8 cellular contexts compared by ENCODE assay signal in the genomic region with DNA sequence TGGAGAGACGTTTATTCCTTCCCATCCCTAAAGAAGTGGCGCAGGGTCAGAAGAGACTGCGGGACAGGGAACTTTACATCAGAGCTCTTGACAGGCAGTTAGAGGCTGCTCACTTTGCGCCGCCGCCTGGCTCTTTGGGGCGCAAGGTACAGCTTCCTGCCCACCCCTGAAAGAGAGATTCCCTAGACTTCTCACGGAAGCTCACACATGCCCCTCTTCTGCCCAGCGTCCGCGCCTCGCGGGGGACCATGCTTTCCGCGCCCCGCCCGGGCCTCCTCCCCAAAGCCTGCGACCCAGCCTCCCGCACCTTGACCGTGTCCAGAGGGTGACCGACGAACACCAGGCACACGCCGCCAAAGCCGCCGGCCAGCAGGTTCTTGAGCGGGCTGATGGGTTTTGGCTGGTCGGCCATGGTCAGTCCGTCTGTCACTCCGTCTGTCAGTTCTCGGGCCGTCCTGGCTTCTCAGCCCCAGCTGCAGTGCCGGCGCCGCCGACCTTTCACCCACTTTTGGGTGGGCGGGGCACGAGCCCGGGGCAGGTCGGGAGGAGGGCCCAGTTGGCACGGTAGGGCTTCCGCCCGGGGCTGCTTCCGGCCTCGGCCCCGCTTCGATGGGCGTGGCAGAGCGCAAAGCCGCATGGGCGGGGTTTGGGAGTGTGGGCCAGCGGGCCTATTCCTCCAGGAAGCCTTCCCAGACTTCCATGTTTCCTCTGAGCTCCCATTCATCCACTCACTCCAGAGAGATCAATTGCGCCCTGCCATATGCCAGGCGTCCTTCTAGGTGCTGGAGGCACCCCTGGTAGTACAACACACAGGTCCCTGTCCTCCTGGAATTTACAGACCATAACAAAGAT. TPM values are rescaled to one million over a fixed set of nuclear protein-coding genes. Genes with fewer than 3 reads are reported as not detected.
A peak's percentile ranks its signal among the peaks of the same experiment; 100 is the strongest.
DNase-seq lines count a peak whose midpoint lies in the region; ATAC-seq and TF ChIP-seq lines count a peak whose summit lies in the region.

TSS of gene SLC25A20 (minus strand) at position 500 of the 852 bp plus-strand sequence. CDS start at position 412, 88 bp downstream.

- H2AFZ ChIP-seq in Karpas-422 (ENCODE audit: low read length) (peak within 1 kb of the TSS; percentile 93), SK-N-SH (ENCODE audit: low read depth) (peak within 1 kb of the TSS; percentile 95)

- peak within 1 kb of the TSS; percentile 93 for H3K4me2 ChIP-seq in Karpas-422 (ENCODE audit: low read depth, low read length, poor library complexity, severe bottlenecking)
- peak within 1 kb of the TSS; percentile 94 for H3K4me2 ChIP-seq in SK-N-SH

- H3K9me3 ChIP-seq in Karpas-422 (ENCODE audit: low read length) = no peaks in the 10 kb centered on the region
- H3K9me3 ChIP-seq in SK-N-SH = no peaks in the 10 kb centered on the region

- TF ChIP-seq EP300 in SK-N-SH (IDR thresholded peaks at IDR 0.05; ENCODE audit: borderline replicate concordance in 1 of 2, low read depth in 1 of 2, low read length in 1 of 2) = no peak

- H3K27me3 ChIP-seq in Karpas-422 (ENCODE audit: low read length) (no peaks in the 10 kb centered on the region), SK-N-SH (ENCODE audit: insufficient read depth) (no peaks in the 10 kb centered on the region)

- H3K4me3 ChIP-seq in Karpas-422 (ENCODE audit: low read length) (peak within 1 kb of the TSS; percentile 91), SK-N-SH (ENCODE audit: low read depth in 2 of 2, low read length in 1 of 2) (peak within 1 kb of the TSS; percentile 64 to 85)

- ATAC-seq in GM21786 (IDR thresholded peaks at IDR 0.05; ENCODE audit: unreplicated experiment) = peak; percentile 87
- ATAC-seq in omental fat pad (ENCODE audit: low FRiP score) = peak; percentile 95

- H3K4me1 ChIP-seq in Karpas-422 (ENCODE audit: low read length) (peaks cover 23% of the 10 kb centered on the region), SK-N-SH (ENCODE audit: control insufficient read depth in 1 of 2, insufficient read depth in 2 of 2, low read depth in 1 of 2, low read length in 1 of 2) (peaks cover 7 to 9% of the 10 kb centered on the region in 2 experiments; a peak in 1 of 4 replicates)

- POLR2A ChIA-PET in SK-N-SH (lab: Yijun Ruan, JAX) = interaction anchor here (0.6 to 2.0 kb wide), 4 partner anchors 20 to 182 kb away, joined by 3 to 6 read pairs (median 4); partner anchors contain the start of genes ARIH2 and IP6K2

- WGBS in SK-N-SH (ENCODE audit: low lambda C conversion rate) = 4% methylated on average over 14 of the region's 54 CpGs

- H3K36me3 ChIP-seq in Karpas-422 (ENCODE audit: insufficient read depth, low read length) (no peaks in the 10 kb centered on the region), SK-N-SH (replicated peaks in 1 of 2; ENCODE audit: control insufficient read depth in 1 of 2, insufficient read depth in 2 of 2, low read length in 1 of 2) (no peaks in the 10 kb centered on the region)

- 0 out of 2 replicates have a peak, but pooled peaks have one; percentile 15 for TF ChIP-seq RAD21 in SK-N-SH (IDR thresholded peaks at IDR 0.05; ENCODE audit: low read length)

- H3K9me2 ChIP-seq in Karpas-422 (replicated peaks; ENCODE audit: insufficient read depth, low read length) (no peaks in the 10 kb centered on the region), SK-N-SH (no peaks in the 10 kb centered on the region)

- DNase-seq in ELF-1 (ENCODE audit: low read depth, low spot score) (peak; percentile 96), Karpas-422 (peak; percentile 96), SK-N-SH (peak; percentile 98), glomerular visceral epithelial cell (ENCODE audit: extremely low spot score) (peak; percentile 83), omental fat pad (ENCODE audit: low spot score) (peak; percentile 75)
- peak; percentile 93 for DNase-seq in activated naive CD4-positive, alpha-beta T cell treated with anti-CD3 and anti-CD28 coated beads, Interleukin-2, amount 50 U/mL, for 16 hours

- H3F3A ChIP-seq in SK-N-SH (replicated peaks; ENCODE audit: insufficient read depth) = no peaks in the 10 kb centered on the region

- TF ChIP-seq CTCF in SK-N-SH (IDR thresholded peaks at IDR 0.05) (no peak), omental fat pad (IDR thresholded peaks at IDR 0.05) (no peak)

- H4K20me1 ChIP-seq in Karpas-422 (ENCODE audit: insufficient read depth, low read depth, low read length) (no peaks in the 10 kb centered on the region), SK-N-SH (ENCODE audit: insufficient read depth) (no peaks in the 10 kb centered on the region)

- H3K27ac ChIP-seq in Karpas-422 (ENCODE audit: low read length) = peak within 1 kb of the TSS; percentile 62
- peak within 1 kb of the TSS; percentile 48 to 59; a peak in 3 of 4 replicates for H3K27ac ChIP-seq in SK-N-SH (ENCODE audit: low read depth in 2 of 2, low read length in 1 of 2)
- peak within 1 kb of the TSS; percentile 17 for H3K27ac ChIP-seq in temporal lobe (ENCODE audit: low read depth, low read length)

- H3K79me2 ChIP-seq in Karpas-422 (ENCODE audit: low read length) (peaks cover 16% of the 10 kb centered on the region), SK-N-SH (ENCODE audit: insufficient read depth) (no peaks in the 10 kb centered on the region)

- CTCF ChIA-PET in SK-N-SH (lab: Yijun Ruan, JAX) = interaction anchor here (0.7 to 1.6 kb wide), 3 partner anchors 12 to 133 kb away, joined by 3 to 4 read pairs (median 4); partner anchors contain the start of gene ARIH2

- H3K9ac ChIP-seq in Karpas-422 (ENCODE audit: low read length) = peak within 1 kb of the TSS; percentile 87
- H3K9ac ChIP-seq in SK-N-SH = peak within 1 kb of the TSS; percentile 60; the same call in 1 of the 2 replicates

TF ChIP-seq in SK-N-SH, 30 proteins besides CTCF, POLR2A, EP300 and RAD21:
- peak; percentile 73 for TF ChIP-seq GABPA (IDR thresholded peaks at IDR 0.05; ENCODE audit: low read depth)
- peak; percentile 88 for TF ChIP-seq MXI1 (IDR thresholded peaks at IDR 0.05; ENCODE audit: low read depth, low read length)
- TF ChIP-seq FOSL2 (IDR thresholded peaks at IDR 0.05; ENCODE audit: borderline replicate concordance, low read depth) = no peak
- TF ChIP-seq, protein P1, sequence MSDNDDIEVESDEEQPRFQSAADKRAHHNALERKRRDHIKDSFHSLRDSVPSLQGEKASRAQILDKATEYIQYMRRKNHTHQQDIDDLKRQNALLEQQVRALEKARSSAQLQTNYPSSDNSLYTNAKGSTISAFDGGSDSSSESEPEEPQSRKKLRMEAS (IDR thresholded peaks at IDR 0.05; ENCODE audit: low read depth) = peak; percentile 66; the same call in 1 of the 2 replicates
- no peak for TF ChIP-seq EZH2phosphoT487 (IDR thresholded peaks at IDR 0.05; ENCODE audit: borderline replicate concordance, low read depth)
- TF ChIP-seq CHD2 (IDR thresholded peaks at IDR 0.05; ENCODE audit: low read length, partially characterized antibody) = no peak
- TF ChIP-seq NFIC (IDR thresholded peaks at IDR 0.05; ENCODE audit: borderline replicate concordance) = 0 out of 2 replicates have a peak, but pooled peaks have one; percentile 39
- peak; percentile 49; the same call in 1 of the 2 replicates for TF ChIP-seq YY1 (IDR thresholded peaks at IDR 0.05; ENCODE audit: low read depth)
- TF ChIP-seq, protein P2, sequence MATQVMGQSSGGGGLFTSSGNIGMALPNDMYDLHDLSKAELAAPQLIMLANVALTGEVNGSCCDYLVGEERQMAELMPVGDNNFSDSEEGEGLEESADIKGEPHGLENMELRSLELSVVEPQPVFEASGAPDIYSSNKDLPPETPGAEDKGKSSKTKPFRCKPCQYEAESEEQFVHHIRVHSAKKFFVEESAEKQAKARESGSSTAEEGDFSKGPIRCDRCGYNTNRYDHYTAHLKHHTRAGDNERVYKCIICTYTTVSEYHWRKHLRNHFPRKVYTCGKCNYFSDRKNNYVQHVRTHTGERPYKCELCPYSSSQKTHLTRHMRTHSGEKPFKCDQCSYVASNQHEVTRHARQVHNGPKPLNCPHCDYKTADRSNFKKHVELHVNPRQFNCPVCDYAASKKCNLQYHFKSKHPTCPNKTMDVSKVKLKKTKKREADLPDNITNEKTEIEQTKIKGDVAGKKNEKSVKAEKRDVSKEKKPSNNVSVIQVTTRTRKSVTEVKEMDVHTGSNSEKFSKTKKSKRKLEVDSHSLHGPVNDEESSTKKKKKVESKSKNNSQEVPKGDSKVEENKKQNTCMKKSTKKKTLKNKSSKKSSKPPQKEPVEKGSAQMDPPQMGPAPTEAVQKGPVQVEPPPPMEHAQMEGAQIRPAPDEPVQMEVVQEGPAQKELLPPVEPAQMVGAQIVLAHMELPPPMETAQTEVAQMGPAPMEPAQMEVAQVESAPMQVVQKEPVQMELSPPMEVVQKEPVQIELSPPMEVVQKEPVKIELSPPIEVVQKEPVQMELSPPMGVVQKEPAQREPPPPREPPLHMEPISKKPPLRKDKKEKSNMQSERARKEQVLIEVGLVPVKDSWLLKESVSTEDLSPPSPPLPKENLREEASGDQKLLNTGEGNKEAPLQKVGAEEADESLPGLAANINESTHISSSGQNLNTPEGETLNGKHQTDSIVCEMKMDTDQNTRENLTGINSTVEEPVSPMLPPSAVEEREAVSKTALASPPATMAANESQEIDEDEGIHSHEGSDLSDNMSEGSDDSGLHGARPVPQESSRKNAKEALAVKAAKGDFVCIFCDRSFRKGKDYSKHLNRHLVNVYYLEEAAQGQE (IDR thresholded peaks at IDR 0.05; ENCODE audit: low read depth, low read length) = no peak
- TF ChIP-seq, protein P3, sequence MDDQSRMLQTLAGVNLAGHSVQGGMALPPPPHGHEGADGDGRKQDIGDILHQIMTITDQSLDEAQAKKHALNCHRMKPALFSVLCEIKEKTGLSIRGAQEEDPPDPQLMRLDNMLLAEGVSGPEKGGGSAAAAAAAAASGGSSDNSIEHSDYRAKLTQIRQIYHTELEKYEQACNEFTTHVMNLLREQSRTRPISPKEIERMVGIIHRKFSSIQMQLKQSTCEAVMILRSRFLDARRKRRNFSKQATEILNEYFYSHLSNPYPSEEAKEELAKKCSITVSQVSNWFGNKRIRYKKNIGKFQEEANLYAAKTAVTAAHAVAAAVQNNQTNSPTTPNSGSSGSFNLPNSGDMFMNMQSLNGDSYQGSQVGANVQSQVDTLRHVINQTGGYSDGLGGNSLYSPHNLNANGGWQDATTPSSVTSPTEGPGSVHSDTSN (IDR thresholded peaks at IDR 0.05) = peak; percentile 16; the same call in 1 of the 2 replicates
- TF ChIP-seq RXRA (IDR thresholded peaks at IDR 0.05; ENCODE audit: borderline replicate concordance, low read depth) = peak; percentile 85
- TF ChIP-seq ELF1 (IDR thresholded peaks at IDR 0.05) = peak; percentile 74
TF ChIP-seq in SK-N-SH: peak in this region for 8.

RNA-seq across cellular contexts. Expression of gene SLC25A20, which starts in this region (rescaled TPM):
- total RNA-seq in Karpas-422 (2014; rRNA removed; shearing (Covaris generic); ENCODE audit: low replicate concordance) = 20.5 and 33.8 TPM in 2 replicates
- 30.3 and 41.9 TPM in 2 replicates for polyA plus RNA-seq in SK-N-SH (2012; rRNA removed)
- 44.9 and 50.7 TPM in 2 replicates for polyA plus RNA-seq in SK-N-SH (2012; cell fraction: cytosol; rRNA removed)
- 26.5 and 40.0 TPM in 2 replicates for polyA plus RNA-seq in SK-N-SH (2012; cell fraction: nucleus; rRNA removed)
- total RNA-seq in omental fat pad (10 to 100 TPM; 34.0 to 57.8 (median 40.6) TPM), temporal lobe (8.6 TPM)

Comparison
In these comparisons a context has a peak if more than half of its experiments do, and no peak if none do; other contexts are left out.
1. Peak in every context shown above with its lines: DNase-seq, ATAC-seq, H3K4me3 ChIP-seq and H3K27ac ChIP-seq.